23 cellular contexts compared by ENCODE assay signal in the genomic region with DNA sequence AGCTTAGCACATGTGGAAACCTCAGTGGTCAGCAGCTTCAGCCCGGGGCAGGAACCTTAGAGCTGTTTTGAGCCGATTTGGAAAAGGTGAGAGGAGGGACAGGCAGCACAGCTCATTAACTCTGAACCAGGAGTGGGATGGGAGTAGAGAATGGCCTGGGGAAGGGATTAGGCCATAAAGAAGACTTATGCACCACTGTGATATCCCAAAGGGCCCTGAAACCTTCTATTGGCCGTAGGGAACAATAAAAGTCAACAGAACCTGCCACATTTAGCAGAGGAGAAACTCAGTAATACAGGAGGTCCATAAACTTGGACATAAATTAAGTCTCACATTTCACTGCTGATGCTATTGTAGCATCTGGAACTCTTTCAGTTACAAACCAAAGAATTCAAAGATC.
"Had no signal": no experiment of that assay in that cellular context is flagged by ENCODE, and none has a peak within 500 bp of the region (broad histone marks: within the 10 kb centered on the region; RNA-seq: fewer than 3 reads in every experiment).

No MANE protein-coding gene starts in this region.

- H3K4me1 ChIP-seq: esophagus squamous epithelium, lower lobe of right lung, prostate gland, right lobe of liver, stomach, suprapubic skin, tibial nerve had no signal

- H3K27me3 ChIP-seq: esophagus squamous epithelium, heart right ventricle, ovary, right lobe of liver, stomach, suprapubic skin, tibial nerve had no signal

- H3K9me3 ChIP-seq: esophagus squamous epithelium, heart right ventricle, lower lobe of right lung, ovary, prostate gland, right lobe of liver, stomach, suprapubic skin, tibial nerve had no signal

- H3K27ac Mint-ChIP-seq: activated CD4-positive, alpha-beta T cell treated with anti-CD3 and anti-CD28 coated beads for 36 hours; activated naive CD4-positive, alpha-beta T cell treated with anti-CD3 and anti-CD28 coated beads, Interleukin-2, amount 10 ng/mL, durations not matched to agents 7 days and 5 days; naive thymus-derived CD4-positive, alpha-beta T cell had no signal

- H3K36me3 Mint-ChIP-seq: activated naive CD4-positive, alpha-beta T cell treated with anti-CD3 and anti-CD28 coated beads, Interleukin-2, amount 10 ng/mL, durations not matched to agents 7 days and 5 days had no signal

- H3K4me3 Mint-ChIP-seq: activated CD4-positive, alpha-beta T cell treated with anti-CD3 and anti-CD28 coated beads for 36 hours; activated naive CD4-positive, alpha-beta T cell treated with anti-CD3 and anti-CD28 coated beads, Interleukin-2, amount 10 ng/mL, durations not matched to agents 7 days and 5 days; naive thymus-derived CD4-positive, alpha-beta T cell had no signal

- H3K27ac ChIP-seq: coronary artery, esophagus squamous epithelium, heart right ventricle, lower lobe of right lung, ovary, prostate gland, right lobe of liver, skin epidermis, stomach, suprapubic skin, tibial nerve had no signal

- H3K4me3 ChIP-seq: coronary artery, esophagus squamous epithelium, heart right ventricle, lower lobe of right lung, ovary, prostate gland, right lobe of liver, skin epidermis, stomach, suprapubic skin, tibial nerve had no signal

- ATAC-seq: activated CD4-positive, alpha-beta T cell treated with anti-CD3 and anti-CD28 coated beads for 36 hours; heart right ventricle; left lobe of liver; lower lobe of right lung; naive thymus-derived CD4-positive, alpha-beta T cell; right lobe of liver had no signal

- H3K27me3 Mint-ChIP-seq: activated CD4-positive, alpha-beta T cell treated with anti-CD3 and anti-CD28 coated beads for 36 hours; activated naive CD4-positive, alpha-beta T cell treated with anti-CD3 and anti-CD28 coated beads, Interleukin-2, amount 10 ng/mL, durations not matched to agents 7 days and 5 days; naive thymus-derived CD4-positive, alpha-beta T cell had no signal

- H3K36me3 ChIP-seq: esophagus squamous epithelium, heart right ventricle, lower lobe of right lung, ovary, prostate gland, right lobe of liver, stomach, suprapubic skin, tibial nerve had no signal

- H3K4me1 Mint-ChIP-seq: activated CD4-positive, alpha-beta T cell treated with anti-CD3 and anti-CD28 coated beads for 36 hours; activated naive CD4-positive, alpha-beta T cell treated with anti-CD3 and anti-CD28 coated beads, Interleukin-2, amount 10 ng/mL, durations not matched to agents 7 days and 5 days; naive thymus-derived CD4-positive, alpha-beta T cell had no signal

- H3K9me3 Mint-ChIP-seq: activated naive CD4-positive, alpha-beta T cell treated with anti-CD3 and anti-CD28 coated beads, Interleukin-2, amount 10 ng/mL, durations not matched to agents 7 days and 5 days had no signal

- DNase-seq: activated CD4-positive, alpha-beta T cell treated with anti-CD3 and anti-CD28 coated beads for 36 hours; activated CD4-positive, alpha-beta T cell treated with anti-CD3 and anti-CD28 coated beads, Interleukin-2, amount 50 U/mL, for 48 hours; activated CD8-positive, alpha-beta memory T cell treated with anti-CD3 and anti-CD28 coated beads, Interleukin-2, amount 50 U/mL, for 48 hours; activated effector memory CD4-positive, alpha-beta T cell treated with anti-CD3 and anti-CD28 coated beads, Interleukin-2, amount 50 U/mL, for 16 hours; activated naive CD4-positive, alpha-beta T cell treated with anti-CD3 and anti-CD28 coated beads, Interleukin-2, amount 10 ng/mL, durations not matched to agents 7 days and 5 days; activated T-cell treated with anti-CD3 and anti-CD28 coated beads, Interleukin-2, amount 50 U/mL, for 48 hours; cerebellar nuclear complex; esophagus squamous epithelium; heart right ventricle; kidney; lower lobe of right lung; naive thymus-derived CD4-positive, alpha-beta T cell; ovary; right lobe of liver; stimulated activated CD4-positive, alpha-beta T cell treated with anti-CD3 and anti-CD28 coated beads, Interleukin-1b, Interleukin-23, amount 100 ng/mL, for 48 hours; stomach; T-helper 1 cell had no signal
